Comparison of ENCODE assay signal across 8 cellular contexts in the genomic region with DNA sequence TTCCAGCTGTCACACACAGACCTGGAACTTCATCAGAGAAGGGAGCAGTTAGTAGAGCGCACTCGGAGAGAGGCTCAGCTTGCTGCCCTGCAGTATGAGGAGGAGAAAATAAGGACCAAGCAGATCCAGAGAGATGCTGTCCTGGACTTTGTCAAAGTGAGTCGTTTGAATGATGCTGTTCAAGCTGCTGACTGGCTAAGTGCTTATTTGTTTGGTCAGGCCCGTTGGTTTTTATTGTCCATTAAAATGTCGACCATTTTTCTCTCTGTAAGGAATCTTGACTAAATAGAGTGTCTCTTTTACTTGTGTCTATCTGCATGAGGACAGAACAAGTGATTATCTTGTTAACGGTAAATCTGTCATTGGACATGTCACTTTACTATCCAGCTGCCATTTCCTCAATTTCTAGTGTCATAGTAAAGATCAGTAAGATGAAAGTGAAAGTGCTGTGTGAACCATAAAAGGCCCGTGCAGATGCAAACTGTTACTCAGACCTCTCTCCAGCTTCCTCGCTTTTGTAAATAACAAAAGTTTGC. TPM values are rescaled to one million over a fixed set of nuclear protein-coding genes. Genes with fewer than 3 reads are reported as not detected.
A peak's percentile ranks its signal among the peaks of the same experiment; 100 is the strongest.
DNase-seq lines count a peak whose midpoint lies in the region; ATAC-seq and TF ChIP-seq lines count a peak whose summit lies in the region.

No MANE protein-coding gene starts in this region.

- H3K4me1 Mint-ChIP-seq in IgD-negative memory B cell: peaks cover 12 to 16% (median 13%) of the 10 kb centered on the region in 3 donors
- H3K4me1 Mint-ChIP-seq in activated T-cell treated with anti-CD3 and anti-CD28 coated beads, Interleukin-2, amount 50 U/mL, for 4 hours (ENCODE audit: low read depth): peaks cover 27% of the 10 kb centered on the region

- H3K4me2 ChIP-seq in SK-N-SH: no peak overlapping the region

- H3K9me3 Mint-ChIP-seq in IgD-negative memory B cell: no peaks in the 10 kb centered on the region
- no peaks in the 10 kb centered on the region for H3K9me3 Mint-ChIP-seq in activated T-cell treated with anti-CD3 and anti-CD28 coated beads, Interleukin-2, amount 50 U/mL, for 4 hours

- H3K27me3 Mint-ChIP-seq in IgD-negative memory B cell: no peaks in the 10 kb centered on the region
- no peaks in the 10 kb centered on the region for H3K27me3 Mint-ChIP-seq in activated T-cell treated with anti-CD3 and anti-CD28 coated beads, Interleukin-2, amount 50 U/mL, for 4 hours (ENCODE audit: low read depth)

- DNase-seq in ELR (ENCODE audit: low read depth) (peak; percentile 44), lung microvascular endothelial cell (ENCODE audit: low read depth in 2 of 2) (peak; percentile 56 to 79), SK-N-SH (no peak), body of pancreas (no peak)
- DNase-seq in activated T-cell treated with anti-CD3 and anti-CD28 coated beads, Interleukin-2, amount 50 U/mL, for 4 hours: peak; percentile 11
- no peak for DNase-seq in activated CD8-positive, alpha-beta memory T cell treated with anti-CD3 and anti-CD28 coated beads, Interleukin-2, amount 50 U/mL, for 4 hours

- no peak overlapping the region for H2AFZ ChIP-seq in SK-N-SH (ENCODE audit: low read depth)

- intact Hi-C loops in body of pancreas (cut with DNase I): no loop called here

- peaks cover 9% of the 10 kb centered on the region for H3F3A ChIP-seq in SK-N-SH (replicated peaks; ENCODE audit: insufficient read depth)

- H3K27ac Mint-ChIP-seq in IgD-negative memory B cell: peak overlapping the region; percentile 2 to 96 (median 82)

- peak overlapping the region; percentile 1 to 91 (median 74) for H3K4me3 Mint-ChIP-seq in IgD-negative memory B cell
- H3K4me3 Mint-ChIP-seq in activated T-cell treated with anti-CD3 and anti-CD28 coated beads, Interleukin-2, amount 50 U/mL, for 4 hours: peak overlapping the region; percentile 65

- H3K27ac ChIP-seq in SK-N-SH (ENCODE audit: low read depth in 2 of 2, low read length in 1 of 2) (no peak overlapping the region), body of pancreas (no peak overlapping the region)

- no peak for TF ChIP-seq RAD21 in SK-N-SH (IDR thresholded peaks at IDR 0.05; ENCODE audit: low read length)

- H3K9me2 ChIP-seq in SK-N-SH: no peaks in the 10 kb centered on the region

- peaks cover 69 to 83% of the 10 kb centered on the region in 2 experiments for H3K36me3 ChIP-seq in SK-N-SH (replicated peaks in 1 of 2; ENCODE audit: control insufficient read depth in 1 of 2, insufficient read depth in 2 of 2, low read length in 1 of 2)
- H3K36me3 ChIP-seq in body of pancreas (replicated peaks in 1 of 2; ENCODE audit: insufficient read depth in 1 of 2, low read depth in 2 of 2): peaks cover 0 to 19% of the 10 kb centered on the region in 2 donors

- H3K9me3 ChIP-seq in SK-N-SH: no peaks in the 10 kb centered on the region
- H3K9me3 ChIP-seq in body of pancreas: no peaks in the 10 kb centered on the region

- H3K27me3 ChIP-seq in SK-N-SH (ENCODE audit: insufficient read depth) (no peaks in the 10 kb centered on the region), body of pancreas (no peaks in the 10 kb centered on the region)

- peaks cover 19% of the 10 kb centered on the region for H3K36me3 Mint-ChIP-seq in IgD-negative memory B cell
- peaks cover 53% of the 10 kb centered on the region for H3K36me3 Mint-ChIP-seq in activated T-cell treated with anti-CD3 and anti-CD28 coated beads, Interleukin-2, amount 50 U/mL, for 4 hours (ENCODE audit: insufficient read depth)

- CTCF ChIA-PET in SK-N-SH (lab: Yijun Ruan, JAX): no interaction called here

- no peak for TF ChIP-seq CTCF in SK-N-SH (IDR thresholded peaks at IDR 0.05)
- TF ChIP-seq CTCF in body of pancreas (IDR thresholded peaks at IDR 0.05): no peak

- POLR2A ChIA-PET in SK-N-SH (lab: Yijun Ruan, JAX): no interaction called here

- H4K20me1 ChIP-seq in SK-N-SH (ENCODE audit: insufficient read depth): no peaks in the 10 kb centered on the region

- H3K79me2 ChIP-seq in SK-N-SH (ENCODE audit: insufficient read depth): no peaks in the 10 kb centered on the region

- TF ChIP-seq POLR2A in body of pancreas (IDR thresholded peaks at IDR 0.05): no peak

- no peak overlapping the region for H3K4me3 ChIP-seq in SK-N-SH (ENCODE audit: low read depth in 2 of 2, low read length in 1 of 2)
- no peak overlapping the region for H3K4me3 ChIP-seq in body of pancreas

- no peak overlapping the region for H3K9ac ChIP-seq in SK-N-SH

- TF ChIP-seq EP300 in SK-N-SH (IDR thresholded peaks at IDR 0.05; ENCODE audit: borderline replicate concordance in 1 of 2, low read depth in 1 of 2, low read length in 1 of 2): no peak

- H3K4me1 ChIP-seq in SK-N-SH (ENCODE audit: control insufficient read depth in 1 of 2, insufficient read depth in 2 of 2, low read depth in 1 of 2, low read length in 1 of 2): peaks cover 0 to 4% of the 10 kb centered on the region in 2 experiments; a peak in 1 of 4 replicates
- no peaks in the 10 kb centered on the region for H3K4me1 ChIP-seq in body of pancreas

- WGBS in SK-N-SH (ENCODE audit: low lambda C conversion rate): 75% methylated on average over 8 of the region's 8 CpGs
- WGBS in body of pancreas, 2 donors: 64 to 69% methylated on average over 8 of the region's 8 CpGs

- peak; percentile 59 for ATAC-seq in GM21360 (IDR thresholded peaks at IDR 0.05; ENCODE audit: unreplicated experiment)
- peak; percentile 89 to 93 for ATAC-seq in activated T-cell treated with anti-CD3 and anti-CD28 coated beads, Interleukin-2, amount 50 U/mL, for 4 hours
- ATAC-seq in body of pancreas: no peak

TF ChIP-seq in SK-N-SH, 30 proteins besides CTCF, POLR2A, EP300 and RAD21:
- no peak for TF ChIP-seq NFIC (IDR thresholded peaks at IDR 0.05; ENCODE audit: borderline replicate concordance)
- no peak for TF ChIP-seq EZH2phosphoT487 (IDR thresholded peaks at IDR 0.05; ENCODE audit: borderline replicate concordance, low read depth)
- TF ChIP-seq TAF1 (IDR thresholded peaks at IDR 0.05; ENCODE audit: borderline replicate concordance, low read depth, low read length): no peak

RNA-seq across cellular contexts. Expression of a gene that starts 56.9 kb away (rescaled TPM):
- polyA plus RNA-seq in IgD-negative memory B cell (24.3 TPM), SK-N-SH (2012; rRNA removed) (22.6 and 29.7 TPM in 2 replicates)
- total RNA-seq in activated T-cell treated with anti-CD3 and anti-CD28 coated beads, Interleukin-2, amount 50 U/mL, for 4 hours: 10 to 100 TPM; 33.7 to 43.9 (median 38.5) TPM
- total RNA-seq in lung microvascular endothelial cell (30.9 and 77.0 TPM in 2 replicates), body of pancreas (10 to 100 TPM; 26.7 to 29.0 TPM)
- 18.1 and 24.0 TPM in 2 replicates for polyA plus RNA-seq in SK-N-SH (2012; cell fraction: cytosol; rRNA removed)
- 30.6 and 43.2 TPM in 2 replicates for polyA plus RNA-seq in SK-N-SH (2012; cell fraction: nucleus; rRNA removed)

Comparison
In these comparisons a context has a peak if more than half of its experiments do, and no peak if none do; other contexts are left out.
1. DNase-seq: peak in ELR (single experiment), activated T-cell treated with anti-CD3 and anti-CD28 coated beads, Interleukin-2, amount 50 U/mL, for 4 hours (single experiment) and lung microvascular endothelial cell (2 of 2); none in activated CD8-positive, alpha-beta memory T cell treated with anti-CD3 and anti-CD28 coated beads, Interleukin-2, amount 50 U/mL, for 4 hours (single experiment), SK-N-SH (single experiment) and body of pancreas (0 of 4).